Comparison of ENCODE assay signal across 8 cellular contexts in genomic region chr9:68704804-68705635, GRCh38. TPM values are rescaled to one million over a fixed set of nuclear protein-coding genes. Genes with fewer than 3 reads are reported as not detected.
DNase-seq lines count a peak whose midpoint lies in the region; ATAC-seq and TF ChIP-seq lines count a peak whose summit lies in the region.

Gene PIP5K1B, plus strand, starts transcription at chr9:68705240. Its CDS starts 117,375 bp downstream, at chr9:68822615.

- H3K79me1 ChIP-seq in neuronal stem cell (ENCODE audit: low read depth, low read length): no peaks in the 10 kb centered on the region

- H3K27me3 ChIP-seq in CD8-positive, alpha-beta T cell (ENCODE audit: insufficient read depth, low read length): peaks cover 24% of the 10 kb centered on the region
- peaks cover 0 to 23% (median 0%) of the 10 kb centered on the region in 3 experiments for H3K27me3 ChIP-seq in neuronal stem cell (ENCODE audit: control insufficient read depth in 3 of 3, insufficient read depth in 3 of 3, low read depth in 1 of 3, low read length in 3 of 3)

- H2BK5ac ChIP-seq in neuronal stem cell (ENCODE audit: low read length): no peak within 1 kb of the TSS

- H3K36me3 Mint-ChIP-seq in CD8-positive, alpha-beta T cell: no peaks in the 10 kb centered on the region
- H3K36me3 Mint-ChIP-seq in activated T-cell treated with anti-CD3 and anti-CD28 coated beads, Interleukin-2, amount 50 U/mL, for 72 hours (ENCODE audit: insufficient read depth in 2 of 2): no peaks in the 10 kb centered on the region

- ATAC-seq in CD8-positive, alpha-beta T cell: no peak
- peak; percentile 79 for ATAC-seq in GM19025 (IDR thresholded peaks at IDR 0.05; ENCODE audit: low read depth, unreplicated experiment)
- ATAC-seq in HG03159 (IDR thresholded peaks at IDR 0.05; ENCODE audit: unreplicated experiment): peak; percentile 78
- ATAC-seq in activated T-cell treated with anti-CD3 and anti-CD28 coated beads, Interleukin-2, amount 50 U/mL, for 72 hours (replicated peaks in 1 of 2): peak; percentile 87 to 89

- CTCF ChIA-PET in CD8-positive, alpha-beta T cell (lab: Charles Lee): no interaction called here

- H3K18ac ChIP-seq in neuronal stem cell (ENCODE audit: low read length): peak within 1 kb of the TSS; percentile 89

- peak within 1 kb of the TSS; percentile 39 for H3K14ac ChIP-seq in neuronal stem cell (ENCODE audit: low read length)

- H3K4me3 Mint-ChIP-seq in CD8-positive, alpha-beta T cell: peak within 1 kb of the TSS; percentile 67
- peak within 1 kb of the TSS; percentile 91 to 92 for H3K4me3 Mint-ChIP-seq in activated T-cell treated with anti-CD3 and anti-CD28 coated beads, Interleukin-2, amount 50 U/mL, for 72 hours

- H2BK120ac ChIP-seq in neuronal stem cell (ENCODE audit: low read depth, low read length): no peak within 1 kb of the TSS

- H4K8ac ChIP-seq in neuronal stem cell (ENCODE audit: low read depth, low read length): no peak within 1 kb of the TSS

- H3K9me3 ChIP-seq in CD8-positive, alpha-beta T cell (ENCODE audit: low read length): no peaks in the 10 kb centered on the region
- H3K9me3 ChIP-seq in neuronal stem cell (replicated peaks in 1 of 2; ENCODE audit: control insufficient read depth in 2 of 2, insufficient read depth in 1 of 2, low read depth in 1 of 2, low read length in 2 of 2): no peaks in the 10 kb centered on the region

- H3K9me3 Mint-ChIP-seq in CD8-positive, alpha-beta T cell: no peaks in the 10 kb centered on the region
- no peaks in the 10 kb centered on the region for H3K9me3 Mint-ChIP-seq in activated T-cell treated with anti-CD3 and anti-CD28 coated beads, Interleukin-2, amount 50 U/mL, for 72 hours

- H3K4me1 Mint-ChIP-seq in CD8-positive, alpha-beta T cell (ENCODE audit: low read depth): peaks cover 19% of the 10 kb centered on the region
- peaks cover 18% of the 10 kb centered on the region for H3K4me1 Mint-ChIP-seq in activated T-cell treated with anti-CD3 and anti-CD28 coated beads, Interleukin-2, amount 50 U/mL, for 72 hours (ENCODE audit: low read depth)

- peak within 1 kb of the TSS; percentile 70 for H2BK15ac ChIP-seq in neuronal stem cell (ENCODE audit: low read length)

- DNase-seq in CD8-positive, alpha-beta T cell: peak in 1 of 7 experiments; percentile 5
- DNase-seq in NCI-H510A (lab: John Stamatoyannopoulos, UW) (peak; percentile 73), head of caudate nucleus (peak in 41 of 42 donors; percentile 10 to 80 (median 55)), neuronal stem cell (ENCODE audit: low spot score) (peak; percentile 71), ureter (ENCODE audit: low spot score) (peak; percentile 76)
- DNase-seq in activated T-cell treated with anti-CD3 and anti-CD28 coated beads, Interleukin-2, amount 50 U/mL, for 72 hours: peak; percentile 61 to 66

- WGBS in neuronal stem cell (ENCODE audit: extremely low coverage in 2 of 2, insufficient read length in 2 of 2, insufficient replicate concordance in 1 of 2), 2 donors: no CpG with 5 or more reads among the region's 99 CpGs

- H3K27ac ChIP-seq in CD8-positive, alpha-beta T cell (ENCODE audit: low read depth, low read length): no peak within 1 kb of the TSS
- H3K27ac ChIP-seq in neuronal stem cell (replicated peaks; ENCODE audit: low read length): peak within 1 kb of the TSS; percentile 52

- H3K4me3 ChIP-seq in CD8-positive, alpha-beta T cell (ENCODE audit: low read depth, low read length): peak within 1 kb of the TSS; percentile 14
- H3K4me3 ChIP-seq in neuronal stem cell (ENCODE audit: low read length in 2 of 2): peak within 1 kb of the TSS; percentile 58 to 96

- H4K91ac ChIP-seq in neuronal stem cell (ENCODE audit: low read depth, low read length, poor library complexity): no peak within 1 kb of the TSS

- POLR2A ChIA-PET in CD8-positive, alpha-beta T cell (lab: Charles Lee): no interaction called here

- TF ChIP-seq CTCF in CD8-positive, alpha-beta T cell (IDR thresholded peaks at IDR 0.05): no peak

- H3K27ac Mint-ChIP-seq in CD8-positive, alpha-beta T cell: no peak within 1 kb of the TSS
- H3K27ac Mint-ChIP-seq in activated T-cell treated with anti-CD3 and anti-CD28 coated beads, Interleukin-2, amount 50 U/mL, for 72 hours: peak within 1 kb of the TSS; percentile 19

- no peaks in the 10 kb centered on the region for H3K36me3 ChIP-seq in CD8-positive, alpha-beta T cell (ENCODE audit: insufficient read depth, low read length)
- peaks cover 0 to 15% of the 10 kb centered on the region in 2 donors for H3K36me3 ChIP-seq in neuronal stem cell (replicated peaks in 1 of 2; ENCODE audit: control insufficient read depth in 2 of 2, insufficient read depth in 2 of 2, low read length in 2 of 2)

- peaks cover 72% of the 10 kb centered on the region for H3K27me3 Mint-ChIP-seq in CD8-positive, alpha-beta T cell (ENCODE audit: low read depth)
- H3K27me3 Mint-ChIP-seq in activated T-cell treated with anti-CD3 and anti-CD28 coated beads, Interleukin-2, amount 50 U/mL, for 72 hours (ENCODE audit: low read depth): peaks cover 88% of the 10 kb centered on the region

- peak within 1 kb of the TSS; percentile 84 for H3K4me2 ChIP-seq in neuronal stem cell (ENCODE audit: insufficient read depth, low read length, poor library complexity, severe bottlenecking)

- H2BK12ac ChIP-seq in neuronal stem cell (ENCODE audit: low read length): no peak within 1 kb of the TSS

- peaks cover 7% of the 10 kb centered on the region for H3K4me1 ChIP-seq in CD8-positive, alpha-beta T cell (ENCODE audit: insufficient read depth, low read length)
- peaks cover 4 to 25% of the 10 kb centered on the region in 2 donors for H3K4me1 ChIP-seq in neuronal stem cell (ENCODE audit: control insufficient read depth in 2 of 2, insufficient read depth in 1 of 2, low read depth in 1 of 2, low read length in 2 of 2)

- H2AK5ac ChIP-seq in neuronal stem cell (ENCODE audit: low read depth, low read length): no peak within 1 kb of the TSS

- H3K9ac ChIP-seq in neuronal stem cell (ENCODE audit: low read depth, low read length, poor library complexity): peak within 1 kb of the TSS; percentile 82

- no peak within 1 kb of the TSS for H3K23ac ChIP-seq in neuronal stem cell (ENCODE audit: low read depth, low read length, poor library complexity)

- H3K4ac ChIP-seq in neuronal stem cell (ENCODE audit: low read length): no peak within 1 kb of the TSS

- intact Hi-C loops in CD8-positive, alpha-beta T cell (cut with DNase I, micrococcal nuclease): no loop called here
- intact Hi-C loops in head of caudate nucleus (cut with DNase I): no loop called here

- H2AFZ ChIP-seq in neuronal stem cell (ENCODE audit: low read length): peak within 1 kb of the TSS; percentile 95

RNA-seq across cellular contexts. Expression of gene PIP5K1B, which starts in this region (rescaled TPM):
- under 1 TPM; 0.19 to 0.43 TPM for total RNA-seq in CD8-positive, alpha-beta T cell
- 1 to 10 TPM; 2.5 to 2.8 TPM for total RNA-seq in activated T-cell treated with anti-CD3 and anti-CD28 coated beads, Interleukin-2, amount 50 U/mL, for 72 hours
- 2.8 TPM for polyA plus RNA-seq in neuronal stem cell (2013, experiment 1 of 2)
- polyA plus RNA-seq in neuronal stem cell (2013, experiment 2 of 2): 2.6 TPM
- total RNA-seq in ureter: 13.8 TPM
